ENCODE assay signal across 2 cellular contexts in genomic region chr19:42116308-42117075, GRCh38.
A peak's percentile ranks its signal among the peaks of the same experiment; 100 is the strongest.
TF ChIP-seq lines count a peak whose summit lies in the region.

No MANE protein-coding gene starts in this region.

TF ChIP-seq in IMR-90, 13 proteins besides CTCF, POLR2A, EP300 and RAD21:
- TF ChIP-seq RFX5 (IDR thresholded peaks at IDR 0.05; ENCODE audit: low read depth, low read length) = no peak
- no peak for TF ChIP-seq BHLHE40 (IDR thresholded peaks at IDR 0.05; ENCODE audit: low read depth, low read length)

TF ChIP-seq in GM12878, 131 proteins besides CTCF, POLR2A, EP300 and RAD21:
- no peak for TF ChIP-seq PKNOX1 (IDR thresholded peaks at IDR 0.05)
- no peak for TF ChIP-seq BRCA1 (IDR thresholded peaks at IDR 0.05; ENCODE audit: low read depth, low read length)
- no peak for TF ChIP-seq DPF2 (IDR thresholded peaks at IDR 0.05)
- 0 out of 2 replicates have a peak, but pooled peaks have one; percentile 60 for TF ChIP-seq SMARCA5 (IDR thresholded peaks at IDR 0.05)
- TF ChIP-seq ZBTB4 (CRISPR knock-in tag; IDR thresholded peaks at IDR 0.05) = no peak
- TF ChIP-seq ZBTB40 (IDR thresholded peaks at IDR 0.05; ENCODE audit: borderline replicate concordance) = no peak
- no peak for TF ChIP-seq ZNF24 (IDR thresholded peaks at IDR 0.05)
- TF ChIP-seq RAD51 (IDR thresholded peaks at IDR 0.05) = no peak
- TF ChIP-seq STAT3 (IDR thresholded peaks at IDR 0.05; ENCODE audit: low read depth, low read length) = no peak
- TF ChIP-seq REST (IDR thresholded peaks at IDR 0.05; ENCODE audit: low read depth, low read length) = no peak
- no peak for TF ChIP-seq ZSCAN29 (IDR thresholded peaks at IDR 0.05)
- TF ChIP-seq PBX3 (IDR thresholded peaks at IDR 0.05; ENCODE audit: insufficient replicate concordance, low read depth, low read length) = no peak
- no peak for TF ChIP-seq ZBTB11 (CRISPR knock-in tag; IDR thresholded peaks at IDR 0.05)
- TF ChIP-seq SMC3 (IDR thresholded peaks at IDR 0.05; ENCODE audit: borderline replicate concordance, low read length) = peak; percentile 34; the same call in 1 of the 2 replicates
